In genomic region chr5:113489299-113489698, GRCh38 we compare ENCODE assay signal across 8 cellular contexts. TPM values are rescaled to one million over a fixed set of nuclear protein-coding genes. Genes with fewer than 3 reads are reported as not detected.
DNase-seq lines count a peak whose midpoint lies in the region; ATAC-seq, FAIRE-seq and TF ChIP-seq lines count a peak whose summit lies in the region.

No MANE protein-coding gene starts in this region.

- H3K27ac ChIP-seq in A549 = no peak overlapping the region
- H3K27ac ChIP-seq in right cardiac atrium (ENCODE audit: low read length) = no peak overlapping the region
- no peak overlapping the region for H3K27ac ChIP-seq in aorta (ENCODE audit: low read depth in 1 of 2, low read length in 2 of 2)
- no peak overlapping the region for H3K27ac ChIP-seq in substantia nigra (ENCODE audit: low read depth, low read length, poor library complexity, severe bottlenecking)

- WGBS in A549 (ENCODE audit: missing lambda C conversion rate) = 12% methylated on average over 3 of the region's 3 CpGs
- 54% methylated on average over 3 of the region's 3 CpGs for WGBS in right cardiac atrium
- WGBS in aorta, 2 donors = 1 to 3% methylated on average over 3 of the region's 3 CpGs

- H3K27ac Mint-ChIP-seq in activated CD8-positive, alpha-beta T cell treated with anti-CD3 and anti-CD28 coated beads, Interleukin-2, amount 10 ng/mL, durations not matched to agents 7 days and 5 days = no peak overlapping the region

- peaks cover 25% of the 10 kb centered on the region for H3K4me1 Mint-ChIP-seq in activated CD8-positive, alpha-beta T cell treated with anti-CD3 and anti-CD28 coated beads, Interleukin-2, amount 10 ng/mL, durations not matched to agents 7 days and 5 days (ENCODE audit: low read depth)

- DNase-seq in A549 (ENCODE audit: low read depth in 1 of 2, low spot score in 1 of 2) (peak; percentile 20 to 21), HK-2 (ENCODE audit: unreplicated experiment) (peak; percentile 53), right cardiac atrium (peak in 2 of 3 donors; percentile 31 to 58), aorta (no peak), substantia nigra (lab: John Stamatoyannopoulos, UW) (no peak)
- DNase-seq in activated CD8-positive, alpha-beta T cell treated with anti-CD3 and anti-CD28 coated beads, Interleukin-2, amount 10 ng/mL, durations not matched to agents 7 days and 5 days = peak; percentile 37

- peaks cover 71% of the 10 kb centered on the region for H3K27me3 Mint-ChIP-seq in activated CD8-positive, alpha-beta T cell treated with anti-CD3 and anti-CD28 coated beads, Interleukin-2, amount 10 ng/mL, durations not matched to agents 7 days and 5 days (ENCODE audit: low read depth)

- no peak for TF ChIP-seq CTCF in A549 (IDR thresholded peaks at IDR 0.05)

- H3K4me3 ChIP-seq in A549 = no peak overlapping the region
- no peak overlapping the region for H3K4me3 ChIP-seq in right cardiac atrium (ENCODE audit: low read length)
- H3K4me3 ChIP-seq in aorta (ENCODE audit: low read length in 2 of 2) = no peak overlapping the region

- ATAC-seq in A549 = peak; percentile 27 to 32; a peak in 4 of 6 replicates
- peak; percentile 80 for ATAC-seq in GM18511 (IDR thresholded peaks at IDR 0.05; ENCODE audit: unreplicated experiment)
- ATAC-seq in activated CD8-positive, alpha-beta T cell treated with anti-CD3 and anti-CD28 coated beads, Interleukin-2, amount 10 ng/mL, durations not matched to agents 7 days and 5 days = peak; percentile 69
- ATAC-seq in right cardiac atrium = peak; percentile 74 to 78
- ATAC-seq in aorta (ENCODE audit: low FRiP score) = peak; percentile 71
- no peak for ATAC-seq in HG02938 (IDR thresholded peaks at IDR 0.05; ENCODE audit: unreplicated experiment)

- H3K9me3 ChIP-seq in A549 (peaks cover 22% of the 10 kb centered on the region), right cardiac atrium (ENCODE audit: control insufficient read depth, low read length) (no peaks in the 10 kb centered on the region), aorta (ENCODE audit: control insufficient read depth, low read length) (no peaks in the 10 kb centered on the region)

- H3K27me3 ChIP-seq in right cardiac atrium (ENCODE audit: control insufficient read depth, insufficient read depth) = no peaks in the 10 kb centered on the region
- H3K27me3 ChIP-seq in aorta (ENCODE audit: control insufficient read depth in 1 of 2, insufficient read depth in 2 of 2, low read length in 1 of 2) = no peaks in the 10 kb centered on the region

- intact Hi-C loops in right cardiac atrium (cut with DNase I) (no loop called here), aorta (cut with DNase I) (no loop called here)

- H3K4me2 ChIP-seq in A549 = peak overlapping the region; percentile 73; the same call in 2 of the 3 replicates

- peaks cover 7% of the 10 kb centered on the region; the same call in 2 of the 3 replicates for H3K4me1 ChIP-seq in A549
- H3K4me1 ChIP-seq in right cardiac atrium (ENCODE audit: control insufficient read depth, insufficient read depth, low read length) = peaks cover 4% of the 10 kb centered on the region
- H3K4me1 ChIP-seq in aorta (ENCODE audit: control insufficient read depth in 1 of 2, insufficient read depth in 2 of 2, low read length in 2 of 2) = peaks cover 0 to 3% of the 10 kb centered on the region in 2 donors

- CTCF ChIA-PET in A549 (lab: Yijun Ruan, JAX) = interaction anchor here (0.6 to 3.3 kb wide), 5 partner anchors 15 to 1069 kb away, joined by 3 to 11 read pairs (median 4); no protein-coding TSS in a partner anchor
- CTCF ChIA-PET in activated CD8-positive, alpha-beta T cell treated with anti-CD3 and anti-CD28 coated beads, Interleukin-2, amount 10 ng/mL, durations not matched to agents 7 days and 5 days (lab: Charles Lee) = no interaction called here

- TF ChIP-seq EP300 in A549 (IDR thresholded peaks at IDR 0.05) = no peak

- no peaks in the 10 kb centered on the region for H3K36me3 ChIP-seq in aorta (ENCODE audit: control insufficient read depth in 1 of 2, insufficient read depth in 2 of 2, low read length in 1 of 2)

- POLR2A ChIA-PET in A549 (lab: Yijun Ruan, JAX) = interaction anchor here (1.9 kb wide), 1 partner anchor 25 kb away, joined by 6 read pairs; the partner anchor contains the start of gene YTHDC2
- POLR2A ChIA-PET in activated CD8-positive, alpha-beta T cell treated with anti-CD3 and anti-CD28 coated beads, Interleukin-2, amount 10 ng/mL, durations not matched to agents 7 days and 5 days (lab: Charles Lee) = interaction anchor here (1.0 kb wide), 1 partner anchor 25 kb away, joined by 4 read pairs; no protein-coding TSS in a partner anchor

- TF ChIP-seq POLR2A in A549 (IDR thresholded peaks at IDR 0.05; ENCODE audit: low read length) = no peak

- H3K36me3 Mint-ChIP-seq in activated CD8-positive, alpha-beta T cell treated with anti-CD3 and anti-CD28 coated beads, Interleukin-2, amount 10 ng/mL, durations not matched to agents 7 days and 5 days (ENCODE audit: low read depth) = peaks cover 17% of the 10 kb centered on the region

- H3K9me3 Mint-ChIP-seq in activated CD8-positive, alpha-beta T cell treated with anti-CD3 and anti-CD28 coated beads, Interleukin-2, amount 10 ng/mL, durations not matched to agents 7 days and 5 days (ENCODE audit: insufficient read depth) = peaks cover 21% of the 10 kb centered on the region

- FAIRE-seq in A549 (lab: Jason Lieb, UNC) = no peak

- TF ChIP-seq RAD21 in A549 (conservative IDR thresholded peaks at IDR 0.05 in 1 of 2, IDR thresholded peaks at IDR 0.05 in 1 of 2) = no peak

- H3K4me3 Mint-ChIP-seq in activated CD8-positive, alpha-beta T cell treated with anti-CD3 and anti-CD28 coated beads, Interleukin-2, amount 10 ng/mL, durations not matched to agents 7 days and 5 days = peak overlapping the region; percentile 5

TF ChIP-seq in A549, 52 proteins besides CTCF, POLR2A, EP300 and RAD21 (continues in another document):
- TF ChIP-seq CEBPB (IDR thresholded peaks at IDR 0.05) (0 out of 4 replicates have a peak, but pooled peaks of 1 of the 2 experiments have one; percentile 15), ZNF302 (CRISPR knock-in tag; IDR thresholded peaks at IDR 0.05) (no peak), REST (IDR thresholded peaks at IDR 0.05) (no peak)

RNA-seq across cellular contexts. Expression of gene MCC, which starts 1.0 kb away (rescaled TPM):
- polyA plus RNA-seq in A549 (2011; rRNA removed) (0.09 and 0.22 TPM in 2 replicates), A549 (2017; fragmentation: RNase III; extraction: RNeasy Plus Mini Kit Qiagen cat#74134 plus additional on column Dnase treatment) (0.10 to 0.31 TPM (median 0.20 TPM) in 3 replicates), right cardiac atrium (6.9 TPM), aorta (1 to 10 TPM; 4.5 to 5.5 TPM)
- polyA plus RNA-seq in A549 (2012; cell fraction: cytosol; rRNA removed) = 0.05 and 0.06 TPM in 2 replicates
- polyA plus RNA-seq in A549 (2012; cell fraction: nucleus; rRNA removed) = 0.04 and 0.05 TPM in 2 replicates
- polyA minus RNA-seq in A549 (2011; rRNA and poly(A)+ RNA removed) = 0.34 and 1.7 TPM in 2 replicates
- 1 to 10 TPM; 7.6 to 8.0 TPM for total RNA-seq in activated CD8-positive, alpha-beta T cell treated with anti-CD3 and anti-CD28 coated beads, Interleukin-2, amount 10 ng/mL, durations not matched to agents 7 days and 5 days
- total RNA-seq in right cardiac atrium (10 to 100 TPM; 21.6 to 33.6 (median 27.8) TPM), aorta (10 to 100 TPM; 13.9 to 20.0 TPM)

RNA-seq across cellular contexts. Expression of gene YTHDC2, which starts 24.2 kb away (rescaled TPM):
- polyA plus RNA-seq in A549 (2011; rRNA removed) (16.5 and 19.0 TPM in 2 replicates), A549 (2017; fragmentation: RNase III; extraction: RNeasy Plus Mini Kit Qiagen cat#74134 plus additional on column Dnase treatment) (15.6 to 17.2 TPM (median 16.4 TPM) in 3 replicates), right cardiac atrium (6.4 TPM), aorta (10 to 100 TPM in 1 of 2 donors, 1 to 10 TPM in 1; 5.5 to 20.3 TPM)
- 3.0 and 3.8 TPM in 2 replicates for polyA plus RNA-seq in A549 (2012; cell fraction: cytosol; rRNA removed)
- polyA plus RNA-seq in A549 (2012; cell fraction: nucleus; rRNA removed) = 4.7 and 7.1 TPM in 2 replicates
- polyA minus RNA-seq in A549 (2011; rRNA and poly(A)+ RNA removed) = 11.0 and 14.8 TPM in 2 replicates
- total RNA-seq in activated CD8-positive, alpha-beta T cell treated with anti-CD3 and anti-CD28 coated beads, Interleukin-2, amount 10 ng/mL, durations not matched to agents 7 days and 5 days = 10 to 100 TPM; 30.3 to 34.1 TPM
- total RNA-seq in right cardiac atrium (10 to 100 TPM; 12.3 to 21.1 (median 18.5) TPM), aorta (10 to 100 TPM; 34.1 to 37.6 TPM)

RNA-seq across cellular contexts. Expression of gene TSSK1B, which starts 54.5 kb away (rescaled TPM):
- polyA plus RNA-seq in A549 (2011; rRNA removed) (not detected in 2 replicates), A549 (2017; fragmentation: RNase III; extraction: RNeasy Plus Mini Kit Qiagen cat#74134 plus additional on column Dnase treatment) (not detected in 3 replicates), right cardiac atrium (0.07 TPM), aorta (not detected)
- polyA plus RNA-seq in A549 (2012; cell fraction: cytosol; rRNA removed) = not detected in 2 replicates
- polyA plus RNA-seq in A549 (2012; cell fraction: nucleus; rRNA removed) = 0.01 TPM in 1 of 2 replicates, not detected in the other
- polyA minus RNA-seq in A549 (2011; rRNA and poly(A)+ RNA removed) = not detected in 2 replicates
- total RNA-seq in activated CD8-positive, alpha-beta T cell treated with anti-CD3 and anti-CD28 coated beads, Interleukin-2, amount 10 ng/mL, durations not matched to agents 7 days and 5 days = not detected
- total RNA-seq in right cardiac atrium (under 1 TPM in 1 of 4 donors, not detected in 3; 0.09 TPM), aorta (under 1 TPM in 1 of 2 donors, not detected in 1; 0.18 TPM)

Comparison
In these comparisons a context has a peak if more than half of its experiments do, and no peak if none do; other contexts are left out.
1. DNase-seq: peak in A549 (2 of 2), HK-2 (single experiment), activated CD8-positive, alpha-beta T cell treated with anti-CD3 and anti-CD28 coated beads, Interleukin-2, amount 10 ng/mL, durations not matched to agents 7 days and 5 days (single experiment) and right cardiac atrium (2 of 3); none in aorta (0 of 2) and substantia nigra (0 of 49).